Comparison of ENCODE assay signal across 9 cellular contexts in the genomic region with DNA sequence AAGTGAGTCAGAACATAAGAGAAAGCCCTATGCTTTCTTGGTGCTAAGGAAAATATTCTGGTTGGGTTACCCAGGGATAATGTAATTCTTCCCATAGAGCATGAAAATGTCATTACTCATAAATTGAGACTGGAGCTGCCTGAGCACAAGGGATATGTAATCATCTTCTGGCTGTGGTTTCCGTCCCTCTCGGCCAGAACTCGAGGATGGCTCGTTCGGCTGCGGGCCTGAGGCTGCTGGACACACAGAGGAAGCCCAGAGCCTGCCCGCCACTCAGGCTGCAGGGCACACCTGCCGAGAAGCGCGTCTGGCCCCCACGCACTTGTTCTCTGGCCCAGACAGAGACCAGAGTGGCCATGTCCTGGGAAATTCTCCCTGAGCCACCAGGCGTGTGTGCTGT.
DNase-seq lines count a peak whose midpoint lies in the region; ATAC-seq lines count a peak whose summit lies in the region.
"Had no signal": no experiment of that assay in that cellular context is flagged by ENCODE, and none has a peak within 500 bp of the region (broad histone marks: within the 10 kb centered on the region; RNA-seq: fewer than 3 reads in every experiment).

No MANE protein-coding gene starts in this region.

- H3K4me1 ChIP-seq in CD4-positive, alpha-beta memory T cell (ENCODE audit: insufficient read depth, low read length), result no peaks in the 10 kb centered on the region

- POLR2A ChIA-PET in CD4-positive, alpha-beta memory T cell (lab: Charles Lee; ENCODE audit: partially characterized antibody), result no interaction called here

- no peak overlapping the region for H3K27ac ChIP-seq in CD4-positive, alpha-beta memory T cell (ENCODE audit: low read depth, low read length)

- ATAC-seq in GM18873 (IDR thresholded peaks at IDR 0.05; ENCODE audit: low FRiP score, unreplicated experiment), result no peak

- no peaks in the 10 kb centered on the region for H3K9me3 ChIP-seq in CD4-positive, alpha-beta memory T cell (ENCODE audit: control insufficient read depth in 1 of 2, low read length in 2 of 2)

- DNase-seq in EL, result peak; percentile 89
- peak; percentile 72 for DNase-seq in amniotic stem cell (lab: John Stamatoyannopoulos, UW)
- DNase-seq in glomerular visceral epithelial cell (ENCODE audit: extremely low spot score), result peak; percentile 86
- DNase-seq in retina, result peak; percentile 32
- no peak for DNase-seq in MV-4-11 (lab: John Stamatoyannopoulos, UW)
- DNase-seq in CD4-positive, alpha-beta memory T cell, result no peak
- no peak for DNase-seq in NCI-H345 (lab: John Stamatoyannopoulos, UW)
- DNase-seq: stimulated activated CD4-positive, alpha-beta T cell treated with anti-CD3 and anti-CD28 coated beads, Interleukin-2, amount 100 ng/mL, for 48 hours had no signal

- CTCF ChIA-PET in CD4-positive, alpha-beta memory T cell (lab: Charles Lee; ENCODE audit: partially characterized antibody), result no interaction called here

- H3K4me3 ChIP-seq in CD4-positive, alpha-beta memory T cell (ENCODE audit: low read length in 2 of 2), result no peak overlapping the region

- H3K36me3 Mint-ChIP-seq in CD4-positive, alpha-beta memory T cell, result no peaks in the 10 kb centered on the region

- H3K4me1 Mint-ChIP-seq in CD4-positive, alpha-beta memory T cell, result peaks cover 0 to 1% (median 0%) of the 10 kb centered on the region in 4 donors

- intact Hi-C loops in CD4-positive, alpha-beta memory T cell (cut with micrococcal nuclease), result no loop called here

- H3K4me3 Mint-ChIP-seq in CD4-positive, alpha-beta memory T cell, result no peak overlapping the region

- H3K27me3 Mint-ChIP-seq in CD4-positive, alpha-beta memory T cell, result peaks cover 2 to 6% of the 10 kb centered on the region in 2 donors

- H3K27me3 ChIP-seq in CD4-positive, alpha-beta memory T cell (ENCODE audit: insufficient read depth, low read length), result no peaks in the 10 kb centered on the region

- no peaks in the 10 kb centered on the region for H3K36me3 ChIP-seq in CD4-positive, alpha-beta memory T cell (ENCODE audit: insufficient read depth, low read length)

- H3K9me3 Mint-ChIP-seq in CD4-positive, alpha-beta memory T cell, result no peaks in the 10 kb centered on the region

- H3K27ac Mint-ChIP-seq in CD4-positive, alpha-beta memory T cell, result no peak overlapping the region

Comparison
In these comparisons a context has a peak if more than half of its experiments do, and no peak if none do; other contexts are left out.
1. DNase-seq: peak in EL (single experiment), amniotic stem cell (single experiment), glomerular visceral epithelial cell (single experiment) and retina (single experiment); none in MV-4-11 (single experiment), CD4-positive, alpha-beta memory T cell (0 of 5) and NCI-H345 (single experiment).